13 cellular contexts compared by ENCODE assay signal in the genomic region with DNA sequence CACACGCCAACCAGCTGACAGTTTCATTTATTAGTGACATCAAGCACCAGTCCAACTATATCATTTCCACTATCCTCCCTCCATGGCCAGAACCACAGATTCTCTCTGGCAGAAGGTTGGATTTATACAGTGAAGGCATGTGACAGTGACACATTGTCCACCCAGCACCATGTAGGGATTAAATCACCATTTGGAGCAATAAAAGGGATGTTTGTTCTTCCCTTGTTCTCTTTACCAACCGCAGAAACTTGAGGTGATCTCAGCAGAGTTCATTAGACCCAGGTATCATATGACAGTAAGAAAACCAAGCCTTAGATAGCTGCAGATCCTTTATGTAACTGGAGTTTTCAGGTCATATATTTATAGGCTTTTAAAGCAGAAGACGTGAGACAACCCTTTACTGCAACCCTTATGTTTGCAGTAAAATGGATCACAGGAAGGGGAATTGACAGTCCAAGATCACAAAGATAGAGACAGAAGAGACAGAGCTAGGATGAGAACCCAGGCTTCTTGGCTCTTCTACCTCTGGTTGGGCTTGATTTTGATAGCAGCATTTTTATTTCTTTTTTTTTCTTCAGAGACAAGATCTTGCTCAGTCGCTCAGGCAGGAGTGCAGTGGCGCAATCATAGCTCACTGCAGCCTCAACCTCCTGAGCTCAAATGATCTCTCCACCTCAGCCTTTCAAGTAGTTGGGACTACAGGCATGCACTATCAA.
DNase-seq lines count a peak whose midpoint lies in the region; ATAC-seq and TF ChIP-seq lines count a peak whose summit lies in the region.
"Had no signal": no experiment of that assay in that cellular context is flagged by ENCODE, and none has a peak within 500 bp of the region (broad histone marks: within the 10 kb centered on the region; RNA-seq: fewer than 3 reads in every experiment).

No MANE protein-coding gene starts in this region.

- H3K79me2 ChIP-seq in GM23338 (replicated peaks; ENCODE audit: insufficient read depth): no peaks in the 10 kb centered on the region

- TF ChIP-seq CTCF in HFFc6 (IDR thresholded peaks at IDR 0.05): no peak
- no peak for TF ChIP-seq CTCF in VCaP (conservative IDR thresholded peaks at IDR 0.05)
- TF ChIP-seq CTCF in gastrocnemius medialis (IDR thresholded peaks at IDR 0.05 in 4 of 5, conservative IDR thresholded peaks at IDR 0.05 in 1 of 5): no peak
- TF ChIP-seq CTCF in upper lobe of left lung (IDR thresholded peaks at IDR 0.05): no peak
- no peak for TF ChIP-seq CTCF in GM23338 (conservative IDR thresholded peaks at IDR 0.05; ENCODE audit: low read depth in 2 of 2)

- H3K4me1 ChIP-seq in gastrocnemius medialis: peaks cover 9 to 17% of the 10 kb centered on the region in 2 donors
- peaks cover 0 to 1% (median 0%) of the 10 kb centered on the region in 4 donors for H3K4me1 ChIP-seq in upper lobe of left lung
- no peaks in the 10 kb centered on the region for H3K4me1 ChIP-seq in GM23338 (ENCODE audit: insufficient read depth)
- H3K4me1 ChIP-seq: lower lobe of right lung, pancreas had no signal

- TF ChIP-seq POLR2A in gastrocnemius medialis (IDR thresholded peaks at IDR 0.05) (no peak), upper lobe of left lung (IDR thresholded peaks at IDR 0.05) (no peak)

- no peak overlapping the region for H2AFZ ChIP-seq in GM23338

- H3K4me3 ChIP-seq in gastrocnemius medialis (no peak overlapping the region), upper lobe of left lung (no peak overlapping the region), GM23338 (no peak overlapping the region)
- H3K4me3 ChIP-seq: lower lobe of right lung, pancreas, Peyer's patch had no signal

- WGBS in upper lobe of left lung, 2 donors: 71 to 76% methylated on average over 5 of the region's 5 CpGs

- TF ChIP-seq EP300 in upper lobe of left lung (IDR thresholded peaks at IDR 0.05): no peak

- H3K9me3 Mint-ChIP-seq in HFFc6: no peaks in the 10 kb centered on the region
- H3K9me3 Mint-ChIP-seq in GM23338: no peaks in the 10 kb centered on the region
- H3K9me3 Mint-ChIP-seq: effector memory CD8-positive, alpha-beta T cell; naive B cell had no signal

- intact Hi-C loops in gastrocnemius medialis (cut with DNase I; ENCODE audit: low total_unique reads): loop anchor here (5.0 to 10.0 kb wide), 2 partner anchors 162 to 200 kb away; partner anchors contain the start of gene GALNT14

- H3K4me1 Mint-ChIP-seq in HFFc6 (ENCODE audit: low read depth) (peaks cover 56% of the 10 kb centered on the region), GM23338 (peaks cover 3% of the 10 kb centered on the region; the same call in 2 of the 3 replicates)

- no peak overlapping the region for H3K4me2 ChIP-seq in GM23338

- DNase-seq in HFFc6 (peak; percentile 42), foreskin melanocyte (peak; percentile 26), gastrocnemius medialis (no peak), upper lobe of left lung (no peak), NCI-H1105 treated with DMSO at 0.1 percent for 48 hours (lab: John Stamatoyannopoulos, UW) (no peak), GM23338 (ENCODE audit: low spot score) (no peak), HPDE6-E6E7 (ENCODE audit: extremely low spot score) (no peak)

- H3K36me3 ChIP-seq in gastrocnemius medialis: no peaks in the 10 kb centered on the region
- H3K36me3 ChIP-seq in upper lobe of left lung: no peaks in the 10 kb centered on the region
- H3K36me3 ChIP-seq in GM23338 (ENCODE audit: insufficient read depth): no peaks in the 10 kb centered on the region
- H3K36me3 ChIP-seq: lower lobe of right lung, pancreas, Peyer's patch had no signal

- H3K27me3 ChIP-seq in gastrocnemius medialis (no peaks in the 10 kb centered on the region), upper lobe of left lung (no peaks in the 10 kb centered on the region), GM23338 (ENCODE audit: insufficient read depth) (no peaks in the 10 kb centered on the region)
- H3K27me3 ChIP-seq: pancreas, Peyer's patch had no signal

- no peaks in the 10 kb centered on the region for H3F3A ChIP-seq in GM23338 (replicated peaks; ENCODE audit: low read depth)

- in situ Hi-C loops in gastrocnemius medialis (cut with MboI; ENCODE audit: low sequenced_read_pairs in 4 of 4): loop anchor here (5.0 to 25.0 kb wide), 6 partner anchors 100 to 1122 kb away; partner anchors contain the start of gene EHD3 (in 4 of the 4)

- H4K20me1 ChIP-seq in GM23338 (replicated peaks; ENCODE audit: insufficient read depth): no peaks in the 10 kb centered on the region

- no peak overlapping the region; the same call in 1 of the 2 replicates for H3K4me3 Mint-ChIP-seq in HFFc6
- H3K4me3 Mint-ChIP-seq in GM23338: no peak overlapping the region
- H3K4me3 Mint-ChIP-seq: effector memory CD8-positive, alpha-beta T cell; naive B cell had no signal

- peak overlapping the region; percentile 67 for H3K27ac Mint-ChIP-seq in HFFc6
- no peak overlapping the region for H3K27ac Mint-ChIP-seq in GM23338
- H3K27ac Mint-ChIP-seq: effector memory CD8-positive, alpha-beta T cell had no signal

- H3K9me3 ChIP-seq in gastrocnemius medialis (no peaks in the 10 kb centered on the region), upper lobe of left lung (no peaks in the 10 kb centered on the region)
- H3K9me3 ChIP-seq: lower lobe of right lung, pancreas, Peyer's patch had no signal

- H3K36me3 Mint-ChIP-seq in HFFc6 (ENCODE audit: low read depth): no peaks in the 10 kb centered on the region; the same call in 1 of the 2 replicates
- H3K36me3 Mint-ChIP-seq in GM23338 (ENCODE audit: low read depth): no peaks in the 10 kb centered on the region
- H3K36me3 Mint-ChIP-seq: naive B cell had no signal

- no peaks in the 10 kb centered on the region for H3K9me2 ChIP-seq in GM23338 (ENCODE audit: insufficient read depth)

- H3K27me3 Mint-ChIP-seq in HFFc6 (ENCODE audit: insufficient read depth): peaks cover 1% of the 10 kb centered on the region
- H3K27me3 Mint-ChIP-seq in GM23338 (ENCODE audit: insufficient read depth, low read depth, poor library complexity): peaks cover 7% of the 10 kb centered on the region

- ATAC-seq in gastrocnemius medialis (peak; percentile 38 to 80), upper lobe of left lung (ENCODE audit: low FRiP score in 2 of 2) (no peak), GM23338 (no peak)

- H3K27ac ChIP-seq in VCaP: peak overlapping the region; percentile 36; the same call in 1 of the 2 replicates
- peak overlapping the region; percentile 20 to 78 (median 67) for H3K27ac ChIP-seq in gastrocnemius medialis
- no peak overlapping the region for H3K27ac ChIP-seq in upper lobe of left lung
- no peak overlapping the region for H3K27ac ChIP-seq in GM23338 (ENCODE audit: low read depth)
- H3K27ac ChIP-seq: lower lobe of right lung, pancreas, Peyer's patch had no signal

TF ChIP-seq in GM23338, 12 proteins besides CTCF, POLR2A, EP300 and RAD21 (continues in another document):
- no peak for TF ChIP-seq ZNF114 (CRISPR knock-in tag; IDR thresholded peaks at IDR 0.05)
- TF ChIP-seq, protein P1, sequence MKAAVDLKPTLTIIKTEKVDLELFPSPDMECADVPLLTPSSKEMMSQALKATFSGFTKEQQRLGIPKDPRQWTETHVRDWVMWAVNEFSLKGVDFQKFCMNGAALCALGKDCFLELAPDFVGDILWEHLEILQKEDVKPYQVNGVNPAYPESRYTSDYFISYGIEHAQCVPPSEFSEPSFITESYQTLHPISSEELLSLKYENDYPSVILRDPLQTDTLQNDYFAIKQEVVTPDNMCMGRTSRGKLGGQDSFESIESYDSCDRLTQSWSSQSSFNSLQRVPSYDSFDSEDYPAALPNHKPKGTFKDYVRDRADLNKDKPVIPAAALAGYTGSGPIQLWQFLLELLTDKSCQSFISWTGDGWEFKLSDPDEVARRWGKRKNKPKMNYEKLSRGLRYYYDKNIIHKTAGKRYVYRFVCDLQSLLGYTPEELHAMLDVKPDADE (IDR thresholded peaks at IDR 0.05): no peak
- TF ChIP-seq STAT1 (IDR thresholded peaks at IDR 0.05; ENCODE audit: unreplicated experiment): no peak
- TF ChIP-seq CREB1 (CRISPR knock-in tag; IDR thresholded peaks at IDR 0.05; ENCODE audit: low read depth): no peak
- no peak for TF ChIP-seq POLR2AphosphoS5 (IDR thresholded peaks at IDR 0.05; ENCODE audit: low read depth)

Comparison
In these comparisons a context has a peak if more than half of its experiments do, and no peak if none do; other contexts are left out.
1. DNase-seq: peak in HFFc6 (single experiment) and foreskin melanocyte (single experiment); none in gastrocnemius medialis (0 of 2), upper lobe of left lung (0 of 2), NCI-H1105 treated with DMSO at 0.1 percent for 48 hours (single experiment), GM23338 (single experiment) and HPDE6-E6E7 (single experiment).
2. H3K27ac ChIP-seq: peak in VCaP (single experiment) and gastrocnemius medialis (4 of 4); none in upper lobe of left lung (0 of 4) and GM23338 (single experiment).
3. ATAC-seq: peak in gastrocnemius medialis (2 of 2); none in upper lobe of left lung (0 of 2) and GM23338 (single experiment).